ENCODE assay signal across 13 cellular contexts in the genomic region with DNA sequence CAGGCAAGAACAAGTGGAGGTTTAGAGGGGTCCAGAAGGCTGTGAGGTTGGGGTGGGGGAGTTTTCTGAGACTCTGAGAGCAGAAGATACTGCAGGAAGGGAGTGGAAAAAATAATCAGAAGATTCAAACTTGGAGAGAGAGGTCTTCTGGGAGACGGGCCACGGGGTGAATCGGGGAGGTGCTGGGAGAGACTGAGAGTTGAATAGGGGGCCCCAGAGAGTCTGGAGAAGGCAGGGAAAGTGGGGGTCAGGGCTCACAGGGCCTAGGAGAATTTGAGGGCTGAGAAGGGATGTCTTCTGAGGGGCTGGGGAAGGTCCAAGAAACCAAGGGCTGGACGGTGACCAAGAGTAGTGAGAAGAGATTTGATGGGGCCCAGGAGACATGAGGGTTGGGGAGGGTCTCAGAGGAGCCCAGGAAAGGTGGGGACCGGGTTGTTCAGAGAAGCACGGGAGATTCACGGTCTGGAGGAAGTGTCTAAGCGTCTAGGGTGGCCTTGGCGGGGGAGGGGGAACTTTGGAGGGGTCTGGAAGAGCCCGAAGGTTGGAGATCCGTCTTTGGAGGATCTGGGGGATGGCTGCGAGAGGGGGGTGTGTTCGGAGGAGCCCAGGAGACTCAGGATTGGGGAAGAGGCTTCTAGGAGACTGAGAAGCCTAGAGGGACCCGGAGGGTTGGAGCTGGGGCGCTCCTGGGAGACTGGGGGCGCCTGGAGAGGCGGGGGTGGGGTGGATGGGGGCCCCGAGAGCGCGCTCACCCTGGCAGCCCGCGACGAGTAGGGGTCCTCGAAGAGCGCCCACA. TPM values are rescaled to one million over a fixed set of nuclear protein-coding genes. Genes with fewer than 3 reads are reported as not detected.
A peak's percentile ranks its signal among the peaks of the same experiment; 100 is the strongest.
DNase-seq lines count a peak whose midpoint lies in the region; ATAC-seq and TF ChIP-seq lines count a peak whose summit lies in the region.
"Had no signal": no experiment of that assay in that cellular context is flagged by ENCODE, and none has a peak within 500 bp of the region (broad histone marks: within the 10 kb centered on the region; RNA-seq: fewer than 3 reads in every experiment).

No MANE protein-coding gene starts in this region.

- peak overlapping the region; percentile 39 for H3K4me3 Mint-ChIP-seq in activated CD4-positive, alpha-beta T cell treated with anti-CD3 and anti-CD28 coated beads, Interleukin-2, amount 10 ng/mL, durations not matched to agents 7 days and 5 days
- peak overlapping the region; percentile 73 for H3K4me3 Mint-ChIP-seq in glutamatergic neuron (ENCODE audit: unreplicated experiment)
- peak overlapping the region; percentile 85 for H3K4me3 Mint-ChIP-seq in stimulated activated memory B cell treated with anti-CD40 and anti-IgM and Interleukin-4, amounts not matched to agents 10 μg/mL and 1 μg/mL and 100 μg/mL, for 72 hours

- H3K4me3 ChIP-seq in PC-3 (ENCODE audit: low read length), result no peak overlapping the region

- POLR2A ChIA-PET in activated CD4-positive, alpha-beta T cell treated with anti-CD3 and anti-CD28 coated beads, Interleukin-2, amount 10 ng/mL, durations not matched to agents 7 days and 5 days (lab: Charles Lee), result no interaction called here
- POLR2A ChIA-PET in PC-3 (lab: Charles Lee; ENCODE audit: unreplicated experiment), result no interaction called here

- ATAC-seq in PC-3, result no peak
- ATAC-seq in stimulated activated memory B cell treated with anti-CD40 and anti-IgM and Interleukin-4, amounts not matched to agents 10 μg/mL and 1 μg/mL and 100 μg/mL, for 72 hours, result no peak

- peaks cover 13% of the 10 kb centered on the region; the same call in 1 of the 2 replicates for H4K20me1 ChIP-seq in PC-3 (ENCODE audit: low read length)

- peak overlapping the region; percentile 38; the same call in 1 of the 2 replicates for H3K4me2 ChIP-seq in PC-3 (ENCODE audit: low read length)

- no peak overlapping the region for H3K9ac ChIP-seq in PC-3 (ENCODE audit: low read length)

- no peaks in the 10 kb centered on the region for H3K79me2 ChIP-seq in PC-3 (ENCODE audit: low read length)

- no peak for DNase-seq in activated CD4-positive, alpha-beta T cell treated with anti-CD3 and anti-CD28 coated beads, Interleukin-2, amount 10 ng/mL, durations not matched to agents 7 days and 5 days
- DNase-seq in activated CD4-positive, alpha-beta T cell treated with anti-CD3 and anti-CD28 coated beads for 48 hours, result no peak
- DNase-seq in PC-3 (no peak), glutamatergic neuron (no peak), LoVo (ENCODE audit: low spot score) (no peak), amniotic stem cell (lab: John Stamatoyannopoulos, UW) (no peak)
- DNase-seq in stimulated activated CD8-positive, alpha-beta memory T cell treated with anti-CD3 and anti-CD28 coated beads, Interleukin-4, amount 100 ng/mL, for 48 hours, result no peak
- DNase-seq: activated CD4-positive, alpha-beta T cell treated with anti-CD3 and anti-CD28 coated beads for 1 hour; effector memory CD4-positive, alpha-beta T cell had no signal

- no peak overlapping the region for H3K27ac ChIP-seq in PC-3 (ENCODE audit: low read length)
- H3K27ac ChIP-seq: ascending aorta had no signal

- no peaks in the 10 kb centered on the region for H3K9me2 ChIP-seq in PC-3 (replicated peaks; ENCODE audit: low read length)

- H3K27ac Mint-ChIP-seq in activated CD4-positive, alpha-beta T cell treated with anti-CD3 and anti-CD28 coated beads, Interleukin-2, amount 10 ng/mL, durations not matched to agents 7 days and 5 days, result peak overlapping the region; percentile 78
- no peak overlapping the region for H3K27ac Mint-ChIP-seq in glutamatergic neuron (ENCODE audit: unreplicated experiment)
- H3K27ac Mint-ChIP-seq in stimulated activated memory B cell treated with anti-CD40 and anti-IgM and Interleukin-4, amounts not matched to agents 10 μg/mL and 1 μg/mL and 100 μg/mL, for 72 hours, result peak overlapping the region; percentile 58

- no peak overlapping the region for H2AFZ ChIP-seq in PC-3 (ENCODE audit: low read length)

- no peaks in the 10 kb centered on the region for H3K9me3 ChIP-seq in PC-3 (ENCODE audit: low read length)
- H3K9me3 ChIP-seq: ascending aorta had no signal

- TF ChIP-seq CTCF in PC-3 (conservative IDR thresholded peaks at IDR 0.05; ENCODE audit: low read depth, low read length), result no peak
- TF ChIP-seq CTCF in glutamatergic neuron (IDR thresholded peaks at IDR 0.05; ENCODE audit: partially characterized antibody, unreplicated experiment), result no peak

- CTCF ChIA-PET in activated CD4-positive, alpha-beta T cell treated with anti-CD3 and anti-CD28 coated beads, Interleukin-2, amount 10 ng/mL, durations not matched to agents 7 days and 5 days (lab: Charles Lee), result interaction anchor here (0.6 to 1.8 kb wide), 7 partner anchors 9 to 90 kb away, joined by 3 to 12 read pairs (median 3); no protein-coding TSS in a partner anchor
- CTCF ChIA-PET in PC-3 (lab: Charles Lee), result interaction anchor here (1.3 to 1.9 kb wide), 3 partner anchors 45 to 75 kb away, joined by 3 to 35 read pairs (median 12); no protein-coding TSS in a partner anchor

- H3K4me1 Mint-ChIP-seq in activated CD4-positive, alpha-beta T cell treated with anti-CD3 and anti-CD28 coated beads, Interleukin-2, amount 10 ng/mL, durations not matched to agents 7 days and 5 days, result peaks cover 56% of the 10 kb centered on the region
- peaks cover 28% of the 10 kb centered on the region for H3K4me1 Mint-ChIP-seq in glutamatergic neuron (ENCODE audit: low read depth, unreplicated experiment)
- peaks cover 68% of the 10 kb centered on the region for H3K4me1 Mint-ChIP-seq in stimulated activated memory B cell treated with anti-CD40 and anti-IgM and Interleukin-4, amounts not matched to agents 10 μg/mL and 1 μg/mL and 100 μg/mL, for 72 hours

- no peaks in the 10 kb centered on the region for H3F3A ChIP-seq in PC-3 (ENCODE audit: low read length, unreplicated experiment)

- intact Hi-C loops in PC-3 (cut with micrococcal nuclease), result loop anchor here (2.0 kb wide), 2 partner anchors 27 to 459 kb away; no protein-coding TSS in a partner anchor

- H3K36me3 ChIP-seq in PC-3 (ENCODE audit: low read depth, low read length), result no peaks in the 10 kb centered on the region
- H3K36me3 ChIP-seq: ascending aorta had no signal

- H3K27me3 ChIP-seq in PC-3 (ENCODE audit: low read length), result no peaks in the 10 kb centered on the region
- H3K27me3 ChIP-seq: ascending aorta had no signal

- peaks cover 23% of the 10 kb centered on the region for H3K27me3 Mint-ChIP-seq in activated CD4-positive, alpha-beta T cell treated with anti-CD3 and anti-CD28 coated beads, Interleukin-2, amount 10 ng/mL, durations not matched to agents 7 days and 5 days
- peaks cover 30% of the 10 kb centered on the region for H3K27me3 Mint-ChIP-seq in glutamatergic neuron (ENCODE audit: unreplicated experiment)
- peaks cover 14% of the 10 kb centered on the region for H3K27me3 Mint-ChIP-seq in stimulated activated memory B cell treated with anti-CD40 and anti-IgM and Interleukin-4, amounts not matched to agents 10 μg/mL and 1 μg/mL and 100 μg/mL, for 72 hours

- H3K36me3 Mint-ChIP-seq in activated CD4-positive, alpha-beta T cell treated with anti-CD3 and anti-CD28 coated beads, Interleukin-2, amount 10 ng/mL, durations not matched to agents 7 days and 5 days (ENCODE audit: low read depth), result peaks cover 16% of the 10 kb centered on the region
- H3K36me3 Mint-ChIP-seq in glutamatergic neuron (ENCODE audit: unreplicated experiment), result peaks cover 10% of the 10 kb centered on the region
- H3K36me3 Mint-ChIP-seq in stimulated activated memory B cell treated with anti-CD40 and anti-IgM and Interleukin-4, amounts not matched to agents 10 μg/mL and 1 μg/mL and 100 μg/mL, for 72 hours, result peaks cover 30% of the 10 kb centered on the region

- peaks cover 4% of the 10 kb centered on the region for H3K9me3 Mint-ChIP-seq in activated CD4-positive, alpha-beta T cell treated with anti-CD3 and anti-CD28 coated beads, Interleukin-2, amount 10 ng/mL, durations not matched to agents 7 days and 5 days
- H3K9me3 Mint-ChIP-seq in glutamatergic neuron (ENCODE audit: unreplicated experiment), result peaks cover 25% of the 10 kb centered on the region
- H3K9me3 Mint-ChIP-seq in stimulated activated memory B cell treated with anti-CD40 and anti-IgM and Interleukin-4, amounts not matched to agents 10 μg/mL and 1 μg/mL and 100 μg/mL, for 72 hours, result no peaks in the 10 kb centered on the region

- peaks cover 12% of the 10 kb centered on the region; the same call in 1 of the 2 replicates for H3K4me1 ChIP-seq in PC-3 (ENCODE audit: insufficient read depth, low read length)

- no TSS peak for BruUV-seq in PC-3 (replicated peaks; lab: Mats Ljungman, UMichigan)

RNA-seq across cellular contexts. Expression of a gene that starts 1.5 kb away (rescaled TPM):
- total RNA-seq in activated CD4-positive, alpha-beta T cell treated with anti-CD3 and anti-CD28 coated beads, Interleukin-2, amount 10 ng/mL, durations not matched to agents 7 days and 5 days, result 1 to 10 TPM; 3.4 to 4.1 TPM
- 3.1 and 3.6 TPM in 2 replicates for total RNA-seq in PC-3 (2014; rRNA removed)
- total RNA-seq in glutamatergic neuron (ENCODE audit: unreplicated experiment), result 10.6 TPM
- total RNA-seq: LHCN-M2 had no signal

RNA-seq across cellular contexts. Expression of a gene that starts 37.8 kb away (rescaled TPM):
- total RNA-seq in activated CD4-positive, alpha-beta T cell treated with anti-CD3 and anti-CD28 coated beads, Interleukin-2, amount 10 ng/mL, durations not matched to agents 7 days and 5 days, result 1 to 10 TPM; 1.7 to 1.9 TPM
- total RNA-seq in PC-3 (2014; rRNA removed) (1.2 and 3.0 TPM in 2 replicates), glutamatergic neuron (ENCODE audit: unreplicated experiment) (0.88 TPM)
- total RNA-seq: mononuclear cell had no signal

RNA-seq across cellular contexts. Expression of a gene that starts 48.6 kb away (rescaled TPM):
- 10 to 100 TPM; 55.2 to 62.2 TPM for total RNA-seq in activated CD4-positive, alpha-beta T cell treated with anti-CD3 and anti-CD28 coated beads, Interleukin-2, amount 10 ng/mL, durations not matched to agents 7 days and 5 days
- 130 and 152 TPM in 2 replicates for total RNA-seq in PC-3 (2014; rRNA removed)
- total RNA-seq in glutamatergic neuron (ENCODE audit: unreplicated experiment), result 28.3 TPM

RNA-seq across cellular contexts. Expression of a gene that starts 56.5 kb away (rescaled TPM):
- 100 to 1,000 TPM; 156 to 167 TPM for total RNA-seq in activated CD4-positive, alpha-beta T cell treated with anti-CD3 and anti-CD28 coated beads, Interleukin-2, amount 10 ng/mL, durations not matched to agents 7 days and 5 days
- total RNA-seq in PC-3 (2014; rRNA removed), result 165 and 210 TPM in 2 replicates
- total RNA-seq in glutamatergic neuron (ENCODE audit: unreplicated experiment), result 38.9 TPM
